ENCODE assay signal across 19 cellular contexts in the genomic region with DNA sequence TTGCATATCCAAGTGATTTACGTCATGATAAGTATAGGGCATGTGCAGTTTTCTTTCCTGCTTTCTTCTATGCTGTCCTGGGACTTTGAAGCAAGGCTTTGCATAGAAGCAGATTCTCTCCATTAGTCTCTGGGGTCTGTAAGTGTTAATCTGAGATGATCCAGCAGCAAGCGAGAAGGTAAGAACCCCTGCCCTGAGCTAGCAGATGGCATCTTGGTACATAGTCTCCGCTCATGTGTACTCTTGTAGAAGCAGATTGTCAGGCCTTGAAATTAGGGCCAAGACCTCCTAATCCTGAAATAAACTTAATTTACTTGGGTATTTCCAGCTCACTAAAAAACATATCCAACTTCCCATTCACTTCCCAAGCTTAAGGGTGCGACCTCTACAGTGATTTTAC.
"Had no signal": no experiment of that assay in that cellular context is flagged by ENCODE, and none has a peak within 500 bp of the region (broad histone marks: within the 10 kb centered on the region; RNA-seq: fewer than 3 reads in every experiment).

No MANE protein-coding gene starts in this region.

- H3K4me1 ChIP-seq: left lung, testis, vagina had no signal

- H3K4me3 ChIP-seq: left lung, skin epidermis, testis, vagina had no signal

- DNase-seq: activated CD4-positive, alpha-beta T cell treated with anti-CD3 and anti-CD28 coated beads for 1 hour; activated CD4-positive, alpha-beta T cell treated with anti-CD3 and anti-CD28 coated beads, Interleukin-2, amount 50 U/mL, for 4 hours; activated CD8-positive, alpha-beta memory T cell treated with anti-CD3 and anti-CD28 coated beads for 24 hours; activated CD8-positive, alpha-beta memory T cell treated with anti-CD3 and anti-CD28 coated beads, Interleukin-2, amount 50 U/mL, for 4 hours; activated naive CD4-positive, alpha-beta T cell; activated T-cell treated with anti-CD3 and anti-CD28 coated beads, Interleukin-2, amount 50 U/mL, for 4 hours; amniotic stem cell; cortex of kidney; kidney glomerular epithelial cell; left lung; natural killer cell; stimulated activated CD4-positive, alpha-beta T cell treated with anti-CD3 and anti-CD28 coated beads, Interleukin-2, amount 100 ng/mL, for 24 hours; T-cell; testis had no signal

- H3K27me3 ChIP-seq: left lung, testis, vagina had no signal

- H3K36me3 ChIP-seq: left lung, vagina had no signal

- ATAC-seq: activated T-cell treated with anti-CD3 and anti-CD28 coated beads, Interleukin-2, amount 50 U/mL, for 4 hours; left lung; natural killer cell; stimulated activated memory B cell treated with anti-CD40 and anti-IgM and Interleukin-4, amounts not matched to agents 10 μg/mL and 1 μg/mL and 100 μg/mL, for 72 hours; T-cell had no signal

- H3K27ac ChIP-seq: epithelial cell of prostate, left lung, skin epidermis, testis, vagina, VCaP had no signal

- H3K9me3 ChIP-seq: left lung, testis, vagina had no signal
